ENCODE assay signal across 21 cellular contexts in genomic region chr16:79212114-79212791, GRCh38.
"Had no signal": no experiment of that assay in that cellular context is flagged by ENCODE, and none has a peak within 500 bp of the region (broad histone marks: within the 10 kb centered on the region; RNA-seq: fewer than 3 reads in every experiment).

No MANE protein-coding gene starts in this region.

- H3K27ac Mint-ChIP-seq: activated CD4-positive, alpha-beta memory T cell treated with anti-CD3 and anti-CD28 coated beads for 36 hours; activated CD8-positive, alpha-beta memory T cell treated with anti-CD3 and anti-CD28 coated beads, Interleukin-2, amount 10 ng/mL, durations not matched to agents 7 days and 5 days; activated naive CD8-positive, alpha-beta T cell treated with anti-CD3 and anti-CD28 coated beads, Interleukin-2, amount 10 ng/mL, durations not matched to agents 7 days and 5 days; activated T-helper 17 cell treated with anti-CD3 and anti-CD28 coated beads, Interleukin-2, amount 50 U/mL, for 72 hours; naive B cell; stimulated activated naive B cell treated with anti-CD40 and anti-IgM and Interleukin-4, amounts not matched to agents 10 μg/mL and 1 μg/mL and 100 μg/mL, for 72 hours had no signal

- H3K27ac ChIP-seq: colonic mucosa, left ventricle myocardium inferior, neutrophil, pancreas, sigmoid colon, thoracic aorta, upper lobe of left lung had no signal

- H3K4me3 ChIP-seq: colonic mucosa, left ventricle myocardium inferior, mucosa of descending colon, pancreas, sigmoid colon, thoracic aorta, upper lobe of left lung had no signal

- H3K36me3 ChIP-seq: colonic mucosa, left ventricle myocardium inferior, neutrophil, pancreas, sigmoid colon, thoracic aorta, upper lobe of left lung had no signal

- ATAC-seq: activated CD8-positive, alpha-beta memory T cell treated with anti-CD3 and anti-CD28 coated beads, Interleukin-2, amount 10 ng/mL, durations not matched to agents 7 days and 5 days; activated T-helper 17 cell treated with anti-CD3 and anti-CD28 coated beads, Interleukin-2, amount 50 U/mL, for 72 hours; mucosa of descending colon; pancreas; stimulated activated naive B cell treated with anti-CD40 and anti-IgM and Interleukin-4, amounts not matched to agents 10 μg/mL and 1 μg/mL and 100 μg/mL, for 72 hours had no signal

- H3K27me3 Mint-ChIP-seq: activated CD4-positive, alpha-beta memory T cell treated with anti-CD3 and anti-CD28 coated beads for 36 hours; activated CD8-positive, alpha-beta memory T cell treated with anti-CD3 and anti-CD28 coated beads, Interleukin-2, amount 10 ng/mL, durations not matched to agents 7 days and 5 days; activated T-helper 17 cell treated with anti-CD3 and anti-CD28 coated beads, Interleukin-2, amount 50 U/mL, for 72 hours; naive B cell; stimulated activated naive B cell treated with anti-CD40 and anti-IgM and Interleukin-4, amounts not matched to agents 10 μg/mL and 1 μg/mL and 100 μg/mL, for 72 hours had no signal

- H3K4me1 ChIP-seq: colonic mucosa, left ventricle myocardium inferior, pancreas, sigmoid colon, upper lobe of left lung had no signal

- DNase-seq: activated CD4-positive, alpha-beta memory T cell treated with anti-CD3 and anti-CD28 coated beads for 36 hours; activated CD4-positive, alpha-beta T cell treated with anti-CD3 and anti-CD28 coated beads for 4 hours; activated CD8-positive, alpha-beta memory T cell treated with anti-CD3 and anti-CD28 coated beads, Interleukin-2, amount 10 ng/mL, durations not matched to agents 7 days and 5 days; activated naive CD4-positive, alpha-beta T cell; activated naive CD8-positive, alpha-beta T cell treated with anti-CD3 and anti-CD28 coated beads, Interleukin-2, amount 10 ng/mL, durations not matched to agents 7 days and 5 days; activated T-cell treated with anti-CD3 and anti-CD28 coated beads, Interleukin-2, amount 50 U/mL, for 1 hour; colonic mucosa; kidney glomerular epithelial cell; left ventricle myocardium inferior; mammary epithelial cell; mucosa of descending colon; naive B cell; pancreas; sigmoid colon; stimulated activated naive B cell treated with anti-CD40 and anti-IgM and Interleukin-4, amounts not matched to agents 10 μg/mL and 1 μg/mL and 100 μg/mL, for 72 hours had no signal

- H3K9me3 ChIP-seq: colonic mucosa, left ventricle myocardium inferior, mucosa of descending colon, neutrophil, pancreas, sigmoid colon, thoracic aorta, upper lobe of left lung had no signal

- H3K4me3 Mint-ChIP-seq: activated CD4-positive, alpha-beta memory T cell treated with anti-CD3 and anti-CD28 coated beads for 36 hours; activated CD8-positive, alpha-beta memory T cell treated with anti-CD3 and anti-CD28 coated beads, Interleukin-2, amount 10 ng/mL, durations not matched to agents 7 days and 5 days; activated naive CD8-positive, alpha-beta T cell treated with anti-CD3 and anti-CD28 coated beads, Interleukin-2, amount 10 ng/mL, durations not matched to agents 7 days and 5 days; activated T-helper 17 cell treated with anti-CD3 and anti-CD28 coated beads, Interleukin-2, amount 50 U/mL, for 72 hours; naive B cell; stimulated activated naive B cell treated with anti-CD40 and anti-IgM and Interleukin-4, amounts not matched to agents 10 μg/mL and 1 μg/mL and 100 μg/mL, for 72 hours had no signal

- H3K27me3 ChIP-seq: colonic mucosa, neutrophil, pancreas, sigmoid colon, upper lobe of left lung had no signal

- FAIRE-seq: endometrium, frontal cortex, pancreas had no signal
